ENCODE assay signal across 21 cellular contexts in the genomic region with DNA sequence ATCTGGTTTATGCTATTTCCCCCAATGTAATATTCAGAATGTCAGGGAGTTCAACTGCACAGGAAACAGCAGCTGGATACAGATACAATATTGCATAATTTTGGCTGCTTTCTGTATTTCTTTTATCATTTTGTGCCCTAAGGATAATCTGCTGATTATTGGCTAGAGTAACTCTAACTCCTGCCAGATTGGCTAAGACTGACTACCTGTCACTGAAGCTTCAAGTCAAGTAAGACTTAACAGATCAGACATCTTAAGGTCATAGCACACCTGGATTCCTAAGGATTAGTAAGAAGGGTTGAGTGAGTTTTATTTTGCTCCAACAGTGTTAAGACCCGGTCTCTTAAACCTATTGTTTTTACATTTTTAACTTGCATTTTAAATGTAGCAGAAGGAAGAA.
"Had no signal": no experiment of that assay in that cellular context is flagged by ENCODE, and none has a peak within 500 bp of the region (broad histone marks: within the 10 kb centered on the region; RNA-seq: fewer than 3 reads in every experiment).

No MANE protein-coding gene starts in this region.

- FAIRE-seq: bronchial epithelial cell, frontal cortex, pancreas, TTC549 had no signal

- H3K27me3 ChIP-seq: heart right ventricle, tibial nerve, uterus had no signal

- H3K9me3 Mint-ChIP-seq: activated B cell treated with CpG ODN at 0.5 μM for 24 hours; effector memory CD8-positive, alpha-beta T cell; stimulated activated effector memory CD8-positive, alpha-beta T cell treated with anti-CD3 and anti-CD28 coated beads, Interleukin-12 subunit alpha, Interleukin-12 subunit beta, amount 100 ng/mL, for 72 hours had no signal

- H3K27ac ChIP-seq: epithelial cell of prostate, heart right ventricle, lower lobe of right lung, pancreas, tibial nerve, uterus had no signal

- DNase-seq: activated B cell treated with CpG ODN at 0.5 μM for 24 hours; activated CD4-positive, alpha-beta T cell treated with anti-CD3 and anti-CD28 coated beads, Interleukin-2, amount 50 U/mL, for 4 hours; activated effector memory CD4-positive, alpha-beta T cell treated with anti-CD3 and anti-CD28 coated beads, Interleukin-2, amount 50 U/mL, for 16 hours; dermis blood vessel endothelial cell; effector memory CD8-positive, alpha-beta T cell; heart right ventricle; left colon; lower lobe of right lung; pancreas; SHP77; SK-N-SH; stimulated activated CD4-positive, alpha-beta T cell treated with anti-CD3 and anti-CD28 coated beads, Interleukin-12 subunit alpha, Interleukin-12 subunit beta, amount 100 ng/mL, for 4 hours; substantia nigra; uterus had no signal

- H3K9ac ChIP-seq: SK-N-SH had no signal

- H3K27ac Mint-ChIP-seq: activated B cell treated with CpG ODN at 0.5 μM for 24 hours; effector memory CD8-positive, alpha-beta T cell; mesothelial cell of epicardium; stimulated activated effector memory CD8-positive, alpha-beta T cell treated with anti-CD3 and anti-CD28 coated beads, Interleukin-12 subunit alpha, Interleukin-12 subunit beta, amount 100 ng/mL, for 72 hours had no signal

- H3K9me3 ChIP-seq: lower lobe of right lung, pancreas, SK-N-SH, tibial nerve, uterus had no signal

- H3K27me3 Mint-ChIP-seq: activated B cell treated with CpG ODN at 0.5 μM for 24 hours had no signal

- H3K4me1 Mint-ChIP-seq: activated B cell treated with CpG ODN at 0.5 μM for 24 hours, mesothelial cell of epicardium had no signal

- H3K4me1 ChIP-seq: heart right ventricle, lower lobe of right lung, pancreas, tibial nerve, uterus had no signal

- ATAC-seq: effector memory CD8-positive, alpha-beta T cell; heart right ventricle; left colon; lower lobe of right lung; pancreas had no signal

- H3K4me2 ChIP-seq: SK-N-SH had no signal

- H3K4me3 Mint-ChIP-seq: activated B cell treated with CpG ODN at 0.5 μM for 24 hours; effector memory CD8-positive, alpha-beta T cell; mesothelial cell of epicardium; stimulated activated effector memory CD8-positive, alpha-beta T cell treated with anti-CD3 and anti-CD28 coated beads, Interleukin-12 subunit alpha, Interleukin-12 subunit beta, amount 100 ng/mL, for 72 hours had no signal

- H3K36me3 ChIP-seq: heart right ventricle, lower lobe of right lung, pancreas, tibial nerve, uterus had no signal

- H3K4me3 ChIP-seq: heart right ventricle, lower lobe of right lung, pancreas, tibial nerve, uterus had no signal

- H3K36me3 Mint-ChIP-seq: mesothelial cell of epicardium; stimulated activated effector memory CD8-positive, alpha-beta T cell treated with anti-CD3 and anti-CD28 coated beads, Interleukin-12 subunit alpha, Interleukin-12 subunit beta, amount 100 ng/mL, for 72 hours had no signal
